Comparison of ENCODE assay signal across 9 cellular contexts in genomic region chr2:175414872-175415487, GRCh38.
DNase-seq lines count a peak whose midpoint lies in the region; ATAC-seq and TF ChIP-seq lines count a peak whose summit lies in the region.
"Had no signal": no experiment of that assay in that cellular context is flagged by ENCODE, and none has a peak within 500 bp of the region (broad histone marks: within the 10 kb centered on the region; RNA-seq: fewer than 3 reads in every experiment).

No MANE protein-coding gene starts in this region.

- H3K4me3 Mint-ChIP-seq in CD8-positive, alpha-beta memory T cell = no peak overlapping the region
- H3K4me3 Mint-ChIP-seq: stimulated activated naive CD8-positive, alpha-beta T cell treated with anti-CD3 and anti-CD28 coated beads, Interleukin-15, Interleukin-2, amounts not matched to agents 100 ng/mL and 50 ng/mL, for 24 hours had no signal

- no peak overlapping the region for H3K23ac ChIP-seq in neuronal stem cell (ENCODE audit: low read depth, low read length, poor library complexity)

- peak; percentile 8 for DNase-seq in stimulated activated CD4-positive, alpha-beta T cell treated with anti-CD3 and anti-CD28 coated beads, Interleukin-15, amount 100 ng/mL, for 24 hours
- DNase-seq in stimulated activated CD4-positive, alpha-beta T cell treated with anti-CD3 and anti-CD28 coated beads, Interleukin-1b, Interleukin-23, amount 100 ng/mL, for 48 hours = no peak
- DNase-seq in Kasumi-1 (lab: John Stamatoyannopoulos, UW) = peak; percentile 67 to 70
- peak; percentile 81 for DNase-seq in SK-MEL-5 (ENCODE audit: low read depth, low spot score)
- DNase-seq in fibroblast of lung (ENCODE audit: low read depth in 2 of 2) = peak; percentile 47 to 71
- DNase-seq in neuronal stem cell (ENCODE audit: low spot score) = peak; percentile 49
- DNase-seq in CD8-positive, alpha-beta memory T cell = no peak

- H3K9me3 Mint-ChIP-seq in CD8-positive, alpha-beta memory T cell = no peaks in the 10 kb centered on the region
- H3K9me3 Mint-ChIP-seq: stimulated activated naive CD8-positive, alpha-beta T cell treated with anti-CD3 and anti-CD28 coated beads, Interleukin-15, Interleukin-2, amounts not matched to agents 100 ng/mL and 50 ng/mL, for 24 hours had no signal

- no peak overlapping the region for H3K27ac Mint-ChIP-seq in CD8-positive, alpha-beta memory T cell
- H3K27ac Mint-ChIP-seq: stimulated activated naive CD8-positive, alpha-beta T cell treated with anti-CD3 and anti-CD28 coated beads, Interleukin-15, Interleukin-2, amounts not matched to agents 100 ng/mL and 50 ng/mL, for 24 hours had no signal

- no peak overlapping the region for H4K8ac ChIP-seq in neuronal stem cell (ENCODE audit: low read depth, low read length)

- no peak overlapping the region for H2BK120ac ChIP-seq in neuronal stem cell (ENCODE audit: low read depth, low read length)

- H2AFZ ChIP-seq in fibroblast of lung (ENCODE audit: low read length) (no peak overlapping the region), neuronal stem cell (ENCODE audit: low read length) (no peak overlapping the region)

- H3K79me2 ChIP-seq in fibroblast of lung (ENCODE audit: control insufficient read depth, insufficient read depth, low read length) = no peaks in the 10 kb centered on the region

- in situ Hi-C loops in SK-MEL-5 (cut with HindIII; ENCODE audit: low pct_unique_long_range_greater_than_20kb, low sequenced_read_pairs) = no loop called here

- H3K9me3 ChIP-seq in fibroblast of lung (ENCODE audit: control insufficient read depth, insufficient read depth, low read depth, low read length) (no peaks in the 10 kb centered on the region), neuronal stem cell (replicated peaks in 1 of 2; ENCODE audit: control insufficient read depth in 2 of 2, insufficient read depth in 1 of 2, low read depth in 1 of 2, low read length in 2 of 2) (no peaks in the 10 kb centered on the region)
- H3K9me3 ChIP-seq in CD8-positive, alpha-beta memory T cell (ENCODE audit: low read length) = no peaks in the 10 kb centered on the region

- H3K14ac ChIP-seq in neuronal stem cell (ENCODE audit: low read length) = no peak overlapping the region

- no peaks in the 10 kb centered on the region for H3K27me3 ChIP-seq in fibroblast of lung (ENCODE audit: control insufficient read depth, insufficient read depth, low read length)
- no peaks in the 10 kb centered on the region for H3K27me3 ChIP-seq in neuronal stem cell (ENCODE audit: control insufficient read depth in 3 of 3, insufficient read depth in 3 of 3, low read depth in 1 of 3, low read length in 3 of 3)
- no peaks in the 10 kb centered on the region for H3K27me3 ChIP-seq in CD8-positive, alpha-beta memory T cell (ENCODE audit: insufficient read depth, low read length, poor library complexity, severe bottlenecking)

- no peak overlapping the region for H3K18ac ChIP-seq in neuronal stem cell (ENCODE audit: low read length)

- no peaks in the 10 kb centered on the region for H3K36me3 Mint-ChIP-seq in CD8-positive, alpha-beta memory T cell

- H3K27me3 Mint-ChIP-seq in CD8-positive, alpha-beta memory T cell = peaks cover 10 to 13% of the 10 kb centered on the region in 2 donors
- H3K27me3 Mint-ChIP-seq: stimulated activated naive CD8-positive, alpha-beta T cell treated with anti-CD3 and anti-CD28 coated beads, Interleukin-15, Interleukin-2, amounts not matched to agents 100 ng/mL and 50 ng/mL, for 24 hours had no signal

- POLR2A ChIA-PET in CD8-positive, alpha-beta memory T cell (lab: Charles Lee) = no interaction called here

- H3K27ac ChIP-seq in fibroblast of lung (ENCODE audit: insufficient read depth, low read length) = no peak overlapping the region
- H3K27ac ChIP-seq in neuronal stem cell (replicated peaks; ENCODE audit: low read length) = no peak overlapping the region
- H3K27ac ChIP-seq in CD8-positive, alpha-beta memory T cell (ENCODE audit: low read depth, low read length) = no peak overlapping the region

- H2BK12ac ChIP-seq in neuronal stem cell (ENCODE audit: low read length) = no peak overlapping the region

- no peaks in the 10 kb centered on the region for H3K4me1 Mint-ChIP-seq in CD8-positive, alpha-beta memory T cell

- H3K9ac ChIP-seq in fibroblast of lung (ENCODE audit: insufficient read depth, low read length) = no peak overlapping the region
- H3K9ac ChIP-seq in neuronal stem cell (ENCODE audit: low read depth, low read length, poor library complexity) = no peak overlapping the region

- H3K4me3 ChIP-seq in fibroblast of lung (replicated peaks in 1 of 4; ENCODE audit: control extremely low read depth in 1 of 4, insufficient read depth in 1 of 4, low read depth in 3 of 4, low read length in 4 of 4) (peak overlapping the region in 1 of 4 experiments; percentile 16), neuronal stem cell (ENCODE audit: low read length in 2 of 2) (no peak overlapping the region)
- H3K4me3 ChIP-seq in CD8-positive, alpha-beta memory T cell (ENCODE audit: low read length) = no peak overlapping the region

- WGBS in neuronal stem cell (ENCODE audit: extremely low coverage in 2 of 2, insufficient read length in 2 of 2, insufficient replicate concordance in 1 of 2), 2 donors = no CpG with 5 or more reads among the region's 3 CpGs

- H3K4me1 ChIP-seq in fibroblast of lung (ENCODE audit: control insufficient read depth, extremely low read depth, insufficient read depth, low read length) = no peaks in the 10 kb centered on the region
- H3K4me1 ChIP-seq in neuronal stem cell (ENCODE audit: control insufficient read depth in 2 of 2, insufficient read depth in 1 of 2, low read depth in 1 of 2, low read length in 2 of 2) = no peaks in the 10 kb centered on the region
- H3K4me1 ChIP-seq in CD8-positive, alpha-beta memory T cell (ENCODE audit: insufficient read depth, low read length) = no peaks in the 10 kb centered on the region

- no peaks in the 10 kb centered on the region for H3K36me3 ChIP-seq in fibroblast of lung (ENCODE audit: control insufficient read depth, insufficient read depth, low read length)
- no peaks in the 10 kb centered on the region for H3K36me3 ChIP-seq in neuronal stem cell (replicated peaks in 1 of 2; ENCODE audit: control insufficient read depth in 2 of 2, insufficient read depth in 2 of 2, low read length in 2 of 2)
- H3K36me3 ChIP-seq in CD8-positive, alpha-beta memory T cell (ENCODE audit: insufficient read depth, low read length) = no peaks in the 10 kb centered on the region

- H2BK5ac ChIP-seq in neuronal stem cell (ENCODE audit: low read length) = no peak overlapping the region

- no peak overlapping the region for H4K91ac ChIP-seq in neuronal stem cell (ENCODE audit: low read depth, low read length, poor library complexity)

- H2AK5ac ChIP-seq in neuronal stem cell (ENCODE audit: low read depth, low read length) = no peak overlapping the region

- no peaks in the 10 kb centered on the region for H3K79me1 ChIP-seq in neuronal stem cell (ENCODE audit: low read depth, low read length)

- CTCF ChIA-PET in CD8-positive, alpha-beta memory T cell (lab: Charles Lee) = interaction anchor here (1.2 kb wide), 1 partner anchor 683 kb away, joined by 3 read pairs; no protein-coding TSS in a partner anchor

- peak; percentile 69 to 78 for TF ChIP-seq CTCF in fibroblast of lung (conservative IDR thresholded peaks at IDR 0.05 in 1 of 2, IDR thresholded peaks at IDR 0.05 in 1 of 2; ENCODE audit: low read depth in 1 of 2, low read length in 2 of 2)

- H4K20me1 ChIP-seq in fibroblast of lung (ENCODE audit: control insufficient read depth, extremely low read depth, insufficient read depth, low read length) = no peaks in the 10 kb centered on the region

- no peak overlapping the region for H2BK15ac ChIP-seq in neuronal stem cell (ENCODE audit: low read length)

- H3K4ac ChIP-seq in neuronal stem cell (ENCODE audit: low read length) = no peak overlapping the region

- ATAC-seq in HG02885 (IDR thresholded peaks at IDR 0.05; ENCODE audit: poor library complexity, unreplicated experiment) = no peak

- H3K4me2 ChIP-seq in fibroblast of lung (ENCODE audit: extremely low read depth, insufficient read depth, low read length) = no peak overlapping the region
- no peak overlapping the region for H3K4me2 ChIP-seq in neuronal stem cell (ENCODE audit: insufficient read depth, low read length, poor library complexity, severe bottlenecking)

Comparison
In these comparisons a context has a peak if more than half of its experiments do, and no peak if none do; other contexts are left out.
1. DNase-seq: peak in stimulated activated CD4-positive, alpha-beta T cell treated with anti-CD3 and anti-CD28 coated beads, Interleukin-15, amount 100 ng/mL, for 24 hours (single experiment), Kasumi-1 (2 of 2), SK-MEL-5 (single experiment), fibroblast of lung (2 of 2) and neuronal stem cell (single experiment); none in stimulated activated CD4-positive, alpha-beta T cell treated with anti-CD3 and anti-CD28 coated beads, Interleukin-1b, Interleukin-23, amount 100 ng/mL, for 48 hours (single experiment) and CD8-positive, alpha-beta memory T cell (0 of 5).